In the genomic region with DNA sequence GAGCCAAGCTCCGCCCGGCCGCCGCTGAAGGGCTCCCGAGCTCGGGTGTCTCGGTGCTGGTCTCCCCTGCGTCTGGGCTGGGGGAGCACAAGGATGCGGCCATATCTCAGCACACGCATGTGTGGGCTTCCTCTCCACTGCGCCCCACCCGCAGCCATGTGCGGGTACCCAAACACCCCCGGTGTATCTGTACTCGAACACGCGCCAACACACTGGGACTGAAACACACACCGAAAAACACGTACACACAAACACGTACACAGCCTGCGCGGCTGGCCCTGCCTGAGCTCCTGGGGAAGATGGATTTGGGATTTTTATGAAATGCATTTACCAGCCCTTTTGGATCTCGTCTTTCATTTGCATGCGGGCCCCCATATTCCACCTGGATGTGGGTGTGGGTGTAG, we compare ENCODE assay signal across 9 cellular contexts. TPM values are rescaled to one million over a fixed set of nuclear protein-coding genes. Genes with fewer than 3 reads are reported as not detected.
DNase-seq lines count a peak whose midpoint lies in the region; ATAC-seq, FAIRE-seq and TF ChIP-seq lines count a peak whose summit lies in the region.
"Had no signal": no experiment of that assay in that cellular context is flagged by ENCODE, and none has a peak within 500 bp of the region (broad histone marks: within the 10 kb centered on the region; RNA-seq: fewer than 3 reads in every experiment).

No MANE protein-coding gene starts in this region.

- TF ChIP-seq RAD21 in HepG2 (CRISPR knock-in tag; IDR thresholded peaks at IDR 0.05) = no peak

- H2AFZ ChIP-seq in HepG2 (ENCODE audit: low read length) = no peak overlapping the region

- TF ChIP-seq CTCF in brain microvascular endothelial cell (IDR thresholded peaks at IDR 0.05; ENCODE audit: low read depth, low read length, missing control alignments) = no peak
- TF ChIP-seq CTCF in HepG2 (CRISPR knock-in tag; IDR thresholded peaks at IDR 0.05) = no peak
- no peak for TF ChIP-seq CTCF in suprapubic skin (IDR thresholded peaks at IDR 0.05)

- peak overlapping the region; percentile 86 for H3K4me2 ChIP-seq in HepG2 (ENCODE audit: low read depth, low read length)

- H3K36me3 ChIP-seq in brain microvascular endothelial cell (replicated peaks) (no peaks in the 10 kb centered on the region), HepG2 (replicated peaks in 1 of 2; ENCODE audit: control insufficient read depth in 1 of 2, insufficient read depth in 2 of 2, low read length in 2 of 2) (peaks cover 0 to 4% of the 10 kb centered on the region in 2 experiments; a peak in 2 of 5 replicates), suprapubic skin (no peaks in the 10 kb centered on the region)

- peak overlapping the region; percentile 15 for H3K27ac Mint-ChIP-seq in activated CD4-positive, alpha-beta T cell treated with anti-CD3 and anti-CD28 coated beads, Interleukin-2, amount 10 ng/mL, durations not matched to agents 24 days and 14 days
- H3K27ac Mint-ChIP-seq: natural killer cell treated with Interleukin-12 subunit alpha and Interleukin-12 subunit beta and Interleukin-15 and Interleukin-18, amount 100 ng/mL, for 72 hours had no signal

- H3K9me3 ChIP-seq in HepG2 (ENCODE audit: low read length) (no peaks in the 10 kb centered on the region), suprapubic skin (no peaks in the 10 kb centered on the region)

- H3K4me3 ChIP-seq in brain microvascular endothelial cell (ENCODE audit: low read depth, low read length) (peak overlapping the region; percentile 82), HepG2 (replicated peaks in 1 of 3; ENCODE audit: insufficient read depth in 1 of 3, low read depth in 2 of 3, low read length in 3 of 3) (peak overlapping the region; percentile 70 to 97 (median 81)), suprapubic skin (peak overlapping the region; percentile 72)

- H3K79me2 ChIP-seq in HepG2 (ENCODE audit: insufficient read depth, low read length) = peaks cover 49% of the 10 kb centered on the region

- H3K27me3 ChIP-seq in brain microvascular endothelial cell (replicated peaks) (peaks cover 27% of the 10 kb centered on the region), HepG2 (ENCODE audit: control insufficient read depth in 1 of 2, insufficient read depth in 2 of 2, low read length in 2 of 2) (no peaks in the 10 kb centered on the region; a peak in 1 of 5 replicates), suprapubic skin (peaks cover 31% of the 10 kb centered on the region)

- in situ Hi-C loops in brain microvascular endothelial cell (cut with HindIII; ENCODE audit: low pct_ligation_motif_present, low sequenced_read_pairs) (loop anchor here (25.0 kb wide), 1 partner anchor 477 kb away; no protein-coding TSS in a partner anchor), HepG2 (cut with HindIII; ENCODE audit: extremely low pct_ligation_motif_present, low pct_unique_long_range_greater_than_20kb) (no loop called here)

- H3K27ac ChIP-seq in brain microvascular endothelial cell (peak overlapping the region; percentile 66), HepG2 (ENCODE audit: extremely low read length, insufficient read depth, low read length) (peak overlapping the region; percentile 96), suprapubic skin (peak overlapping the region; percentile 94)

- no peak for DNase-seq in activated CD4-positive, alpha-beta T cell treated with anti-CD3 and anti-CD28 coated beads, Interleukin-2, amount 10 ng/mL, durations not matched to agents 24 days and 14 days
- no peak for DNase-seq in activated CD4-positive, alpha-beta T cell treated with anti-CD3 and anti-CD28 coated beads, Interleukin-2, amount 50 U/mL, for 4 hours
- DNase-seq in brain microvascular endothelial cell (no peak), HepG2 (ENCODE audit: low spot score) (no peak), suprapubic skin (ENCODE audit: low spot score in 2 of 2) (no peak), DMS114 treated with DMSO at 0.1 percent for 48 hours (lab: John Stamatoyannopoulos, UW; ENCODE audit: unreplicated experiment) (no peak), NCI-H1694 treated with DMSO at 0.1 percent for 48 hours (lab: John Stamatoyannopoulos, UW) (no peak)

- no peak for TF ChIP-seq EP300 in HepG2 (IDR thresholded peaks at IDR 0.05; ENCODE audit: low read depth in 2 of 2, low read length in 2 of 2)
- no peak for TF ChIP-seq EP300 in HepG2 (CRISPR knock-in tag; IDR thresholded peaks at IDR 0.05; ENCODE audit: borderline replicate concordance)
- TF ChIP-seq EP300 in suprapubic skin (IDR thresholded peaks at IDR 0.05) = no peak

- H3K27me3 Mint-ChIP-seq in activated CD4-positive, alpha-beta T cell treated with anti-CD3 and anti-CD28 coated beads, Interleukin-2, amount 10 ng/mL, durations not matched to agents 24 days and 14 days = peaks cover 92% of the 10 kb centered on the region

- H3K36me3 Mint-ChIP-seq in activated CD4-positive, alpha-beta T cell treated with anti-CD3 and anti-CD28 coated beads, Interleukin-2, amount 10 ng/mL, durations not matched to agents 24 days and 14 days (ENCODE audit: low read depth) = peaks cover 8% of the 10 kb centered on the region

- TSS peak; percentile 68 for BruUV-seq in HepG2 (replicated peaks; lab: Mats Ljungman, UMichigan)

- H3K9me3 Mint-ChIP-seq in activated CD4-positive, alpha-beta T cell treated with anti-CD3 and anti-CD28 coated beads, Interleukin-2, amount 10 ng/mL, durations not matched to agents 24 days and 14 days = peaks cover 13% of the 10 kb centered on the region

- WGBS in HepG2 (ENCODE audit: low lambda C conversion rate) = 39% methylated on average over 11 of the region's 24 CpGs
- 5% methylated on average over 10 of the region's 24 CpGs for WGBS in suprapubic skin

- peaks cover 10% of the 10 kb centered on the region for H3K4me1 Mint-ChIP-seq in activated CD4-positive, alpha-beta T cell treated with anti-CD3 and anti-CD28 coated beads, Interleukin-2, amount 10 ng/mL, durations not matched to agents 24 days and 14 days

- TF ChIP-seq POLR2A in HepG2 (IDR thresholded peaks at IDR 0.05; ENCODE audit: insufficient read depth in 1 of 2, low read depth in 2 of 2, low read length in 2 of 2) = no peak
- TF ChIP-seq POLR2A in suprapubic skin (IDR thresholded peaks at IDR 0.05) = no peak

- H3K9ac ChIP-seq in HepG2 (ENCODE audit: insufficient read depth, low read depth, low read length) = peak overlapping the region; percentile 89

- ATAC-seq in HepG2 (no peak; the same call in 2 of the 3 replicates), HG03025 (IDR thresholded peaks at IDR 0.05; ENCODE audit: low FRiP score, unreplicated experiment) (no peak)

- CTCF ChIA-PET in HepG2 (lab: Yijun Ruan, JAX; ENCODE audit: low intra/inter-chr PET ratio, low total read pairs) = no interaction called here

- POLR2A ChIA-PET in HepG2 (lab: Yijun Ruan, JAX) = interaction anchor here (0.7 to 2.9 kb wide), 51 partner anchors 9 to 822 kb away, joined by 3 to 101 read pairs (median 5); partner anchors contain the start of gene RBM19

- H3K4me1 ChIP-seq in HepG2 (ENCODE audit: insufficient read depth, low read length) (peaks cover 22% of the 10 kb centered on the region), suprapubic skin (peaks cover 24% of the 10 kb centered on the region)

- peaks cover 22% of the 10 kb centered on the region for H4K20me1 ChIP-seq in HepG2 (ENCODE audit: insufficient read depth, low read length)

- FAIRE-seq in HepG2 (lab: Jason Lieb, UNC) = no peak

- H3K4me3 Mint-ChIP-seq in activated CD4-positive, alpha-beta T cell treated with anti-CD3 and anti-CD28 coated beads, Interleukin-2, amount 10 ng/mL, durations not matched to agents 24 days and 14 days = no peak overlapping the region

- intact Hi-C loops in activated CD4-positive, alpha-beta T cell treated with anti-CD3 and anti-CD28 coated beads, Interleukin-2, amount 10 ng/mL, durations not matched to agents 24 days and 14 days (cut with micrococcal nuclease) = loop anchor here (2.0 to 5.0 kb wide), 4 partner anchors 18 to 1213 kb away; partner anchors contain the start of gene LHX5
- intact Hi-C loops in HepG2 (cut with micrococcal nuclease; ENCODE audit: unreplicated experiment) = loop anchor here (1.0 to 5.0 kb wide), 3 partner anchors 114 to 713 kb away; no protein-coding TSS in a partner anchor

RNA-seq across cellular contexts. Expression of gene TBX3, which starts 0.9 kb away (rescaled TPM):
- not detected in 2 replicates for total RNA-seq in activated CD4-positive, alpha-beta T cell treated with anti-CD3 and anti-CD28 coated beads, Interleukin-2, amount 10 ng/mL, durations not matched to agents 24 days and 14 days
- total RNA-seq in HepG2 (2016; rRNA removed; fragmentation: Illumina TruSeq; extraction: Trizol) = 17.2 and 27.1 TPM in 2 replicates
- 3.5 and 4.1 TPM in 2 replicates for total RNA-seq in HepG2 (2016; cell fraction: cytosol; rRNA removed; fragmentation: Illumina TruSeq; extraction: Trizol; ENCODE audit: low read depth)
- 13.7 and 27.3 TPM in 2 replicates for total RNA-seq in HepG2 (2016; cell fraction: insoluble cytoplasmic fraction; rRNA removed; fragmentation: Illumina TruSeq; extraction: Trizol)
- total RNA-seq in HepG2 (2016; cell fraction: membrane; rRNA removed; fragmentation: Illumina TruSeq; extraction: Trizol) = 9.0 and 9.4 TPM in 2 replicates
- 39.2 and 46.8 TPM in 2 replicates for total RNA-seq in HepG2 (2016; cell fraction: nucleus; rRNA removed; fragmentation: Illumina TruSeq; extraction: Trizol)
- 38.1 and 42.4 TPM in 2 replicates for polyA plus RNA-seq in HepG2 (2011; rRNA removed)
- 12.5 and 15.0 TPM in 2 replicates for polyA plus RNA-seq in HepG2 (2011; cell fraction: cytosol; rRNA removed)
- 179 and 200 TPM in 2 replicates for polyA plus RNA-seq in HepG2 (2011; cell fraction: nucleus; rRNA removed)
- polyA plus RNA-seq in HepG2 (2012) = 34.8 and 37.9 TPM in 2 replicates
- 1.0 and 1.1 TPM in 2 replicates for polyA plus RNA-seq in HepG2 (2016; cell fraction: cytosol; fragmentation: Illumina TruSeq; extraction: Trizol; ENCODE audit: low read depth)
- 16.8 and 21.4 TPM in 2 replicates for polyA plus RNA-seq in HepG2 (2016; cell fraction: insoluble cytoplasmic fraction; fragmentation: Illumina TruSeq; extraction: Trizol; ENCODE audit: low read depth)
- polyA plus RNA-seq in HepG2 (2016; cell fraction: membrane; fragmentation: Illumina TruSeq; extraction: Trizol; ENCODE audit: low read depth) = 3.9 and 4.1 TPM in 2 replicates
- polyA plus RNA-seq in HepG2 (2016; cell fraction: nucleus; fragmentation: Illumina TruSeq; extraction: Trizol; ENCODE audit: insufficient read depth, low read depth) = 123 and 124 TPM in 2 replicates
- 41.2 and 72.3 TPM in 2 replicates for polyA minus RNA-seq in HepG2 (2011; rRNA and poly(A)+ RNA removed; ENCODE audit: low replicate concordance)
- polyA minus RNA-seq in HepG2 (2011; cell fraction: cytosol; rRNA and poly(A)+ RNA removed) = 22.2 and 24.4 TPM in 2 replicates
- 128 and 133 TPM in 2 replicates for polyA minus RNA-seq in HepG2 (2011; cell fraction: nucleus; rRNA and poly(A)+ RNA removed)
- 10 to 100 TPM; 23.4 to 35.6 (median 28.7) TPM for total RNA-seq in suprapubic skin
- total RNA-seq: natural killer cell treated with Interleukin-12 subunit alpha and Interleukin-12 subunit beta and Interleukin-15 and Interleukin-18, amount 100 ng/mL, for 72 hours had no signal
